10 cellular contexts compared by ENCODE assay signal in genomic region chr15:28106294-28107110, GRCh38. TPM values are rescaled to one million over a fixed set of nuclear protein-coding genes. Genes with fewer than 3 reads are reported as not detected.
DNase-seq lines count a peak whose midpoint lies in the region; ATAC-seq, FAIRE-seq and TF ChIP-seq lines count a peak whose summit lies in the region.
"Had no signal": no experiment of that assay in that cellular context is flagged by ENCODE, and none has a peak within 500 bp of the region (broad histone marks: within the 10 kb centered on the region; RNA-seq: fewer than 3 reads in every experiment).

No MANE protein-coding gene starts in this region.

- H3K36me3 ChIP-seq in astrocyte (ENCODE audit: insufficient read depth, low read length) (peaks cover 3% of the 10 kb centered on the region), spleen (peaks cover 0 to 10% (median 5%) of the 10 kb centered on the region in 6 donors)

- TF ChIP-seq CTCF in astrocyte (IDR thresholded peaks at IDR 0.05; ENCODE audit: insufficient read depth, low read depth, low read length) (no peak), spleen (IDR thresholded peaks at IDR 0.05 in 8 of 11, conservative IDR thresholded peaks at IDR 0.05 in 3 of 11) (no peak)

- peak overlapping the region; percentile 72 for H3K4me3 Mint-ChIP-seq in activated CD4-positive, alpha-beta T cell treated with anti-CD3 and anti-CD28 coated beads, Interleukin-2, amount 10 ng/mL, durations not matched to agents 24 days and 14 days
- no peak overlapping the region for H3K4me3 Mint-ChIP-seq in astrocyte (ENCODE audit: unreplicated experiment)

- H4K20me1 ChIP-seq in astrocyte (ENCODE audit: insufficient read depth, low read length) = no peaks in the 10 kb centered on the region

- peak overlapping the region; percentile 63 for H3K9ac ChIP-seq in astrocyte (ENCODE audit: low read length)

- H3K27ac ChIP-seq in astrocyte (ENCODE audit: low read depth, low read length) = no peak overlapping the region
- peak overlapping the region in 2 of 8 donors; percentile 2 to 18 for H3K27ac ChIP-seq in spleen
- H3K27ac ChIP-seq: VCaP had no signal

- peak overlapping the region; percentile 71 for H3K4me3 ChIP-seq in astrocyte (ENCODE audit: insufficient read depth, low read depth, low read length)
- H3K4me3 ChIP-seq in iPS-18c (ENCODE audit: insufficient read depth, low read depth, low read length) = peak overlapping the region; percentile 59
- H3K4me3 ChIP-seq in spleen = peak overlapping the region; percentile 23 to 72 (median 51)

- peaks cover 7% of the 10 kb centered on the region for H3K4me1 ChIP-seq in astrocyte (ENCODE audit: insufficient read depth, low read length)
- H3K4me1 ChIP-seq in spleen = peaks cover 5 to 22% (median 18%) of the 10 kb centered on the region in 6 donors

- TF ChIP-seq POLR2A in spleen (IDR thresholded peaks at IDR 0.05) (no peak), H54 (IDR thresholded peaks at IDR 0.05; ENCODE audit: low read depth, low read length) (no peak)

- H3K27me3 Mint-ChIP-seq in activated CD4-positive, alpha-beta T cell treated with anti-CD3 and anti-CD28 coated beads, Interleukin-2, amount 10 ng/mL, durations not matched to agents 24 days and 14 days = peaks cover 29% of the 10 kb centered on the region
- peaks cover 19% of the 10 kb centered on the region for H3K27me3 Mint-ChIP-seq in astrocyte (ENCODE audit: low read depth, unreplicated experiment)

- no peaks in the 10 kb centered on the region for H3K79me2 ChIP-seq in astrocyte (ENCODE audit: insufficient read depth, low read length)

- intact Hi-C loops in activated CD4-positive, alpha-beta T cell treated with anti-CD3 and anti-CD28 coated beads, Interleukin-2, amount 10 ng/mL, durations not matched to agents 24 days and 14 days (cut with micrococcal nuclease) = no loop called here
- intact Hi-C loops in spleen (cut with DNase I; ENCODE audit: low total_unique reads) = no loop called here

- no peaks in the 10 kb centered on the region for H3K9me3 ChIP-seq in astrocyte (ENCODE audit: insufficient read depth, low read depth, low read length)
- no peaks in the 10 kb centered on the region for H3K9me3 ChIP-seq in iPS-18c (ENCODE audit: control insufficient read depth, insufficient read depth, low read length)
- H3K9me3 ChIP-seq in spleen = peaks cover 0 to 6% (median 0%) of the 10 kb centered on the region in 8 donors

- peak overlapping the region; percentile 98 for H3K4me2 ChIP-seq in astrocyte (ENCODE audit: low read length)

- peak overlapping the region; percentile 75 for H2AFZ ChIP-seq in astrocyte (ENCODE audit: low read depth, low read length)

- DNase-seq in activated CD4-positive, alpha-beta T cell treated with anti-CD3 and anti-CD28 coated beads, Interleukin-2, amount 10 ng/mL, durations not matched to agents 24 days and 14 days = peak; percentile 74
- no peak for DNase-seq in activated CD4-positive, alpha-beta T cell treated with anti-CD3 and anti-CD28 coated beads for 48 hours
- DNase-seq in astrocyte (ENCODE audit: low read depth) = no peak
- peak; percentile 81 for DNase-seq in spleen
- DNase-seq in H54 (ENCODE audit: insufficient read length, low spot score) = no peak

- FAIRE-seq in astrocyte (lab: Jason Lieb, UNC) (no peak), H54 (lab: Jason Lieb, UNC) (no peak)

- H3K4me1 Mint-ChIP-seq in activated CD4-positive, alpha-beta T cell treated with anti-CD3 and anti-CD28 coated beads, Interleukin-2, amount 10 ng/mL, durations not matched to agents 24 days and 14 days = peaks cover 7% of the 10 kb centered on the region
- no peaks in the 10 kb centered on the region for H3K4me1 Mint-ChIP-seq in astrocyte (ENCODE audit: low read depth, unreplicated experiment)

- H3K9me3 Mint-ChIP-seq in activated CD4-positive, alpha-beta T cell treated with anti-CD3 and anti-CD28 coated beads, Interleukin-2, amount 10 ng/mL, durations not matched to agents 24 days and 14 days = no peaks in the 10 kb centered on the region
- H3K9me3 Mint-ChIP-seq in astrocyte (ENCODE audit: unreplicated experiment) = no peaks in the 10 kb centered on the region

- peaks cover 3% of the 10 kb centered on the region for H3K36me3 Mint-ChIP-seq in activated CD4-positive, alpha-beta T cell treated with anti-CD3 and anti-CD28 coated beads, Interleukin-2, amount 10 ng/mL, durations not matched to agents 24 days and 14 days (ENCODE audit: low read depth)
- H3K36me3 Mint-ChIP-seq in astrocyte (ENCODE audit: low read depth, unreplicated experiment) = peaks cover 3% of the 10 kb centered on the region

- H3K27ac Mint-ChIP-seq in activated CD4-positive, alpha-beta T cell treated with anti-CD3 and anti-CD28 coated beads, Interleukin-2, amount 10 ng/mL, durations not matched to agents 24 days and 14 days = no peak overlapping the region
- no peak overlapping the region for H3K27ac Mint-ChIP-seq in astrocyte (ENCODE audit: unreplicated experiment)

- ATAC-seq in HG03097 (IDR thresholded peaks at IDR 0.05; ENCODE audit: low FRiP score, unreplicated experiment) (no peak), GM18502 (IDR thresholded peaks at IDR 0.05; ENCODE audit: poor library complexity, unreplicated experiment) (no peak)

- 5 to 29% (median 8%) methylated on average over 10 to 81 of the region's 81 CpGs for WGBS in spleen, 5 donors

- H3K27me3 ChIP-seq in astrocyte (ENCODE audit: insufficient read depth, low read length) (no peaks in the 10 kb centered on the region), spleen (replicated peaks in 1 of 7) (peaks cover 0 to 61% (median 21%) of the 10 kb centered on the region in 7 donors)

RNA-seq across cellular contexts. Expression of gene OCA2, which starts 7.4 kb away (rescaled TPM):
- total RNA-seq in activated CD4-positive, alpha-beta T cell treated with anti-CD3 and anti-CD28 coated beads, Interleukin-2, amount 10 ng/mL, durations not matched to agents 24 days and 14 days = not detected in 2 replicates
- total RNA-seq in astrocyte = 2.4 and 2.9 TPM in 2 replicates
- 1 to 10 TPM in 4 of 7 donors, under 1 TPM in 3; 0.39 to 3.0 (median 1.0) TPM for total RNA-seq in spleen
- 1 to 10 TPM in 1 of 3 donors, under 1 TPM in 2; 0.86 to 1.2 (median 1.00) TPM for polyA plus RNA-seq in spleen
- total RNA-seq: Daoy had no signal

Comparison
In these comparisons a context has a peak if more than half of its experiments do, and no peak if none do; other contexts are left out.
1. DNase-seq: peak in activated CD4-positive, alpha-beta T cell treated with anti-CD3 and anti-CD28 coated beads, Interleukin-2, amount 10 ng/mL, durations not matched to agents 24 days and 14 days (single experiment) and spleen (single experiment); none in activated CD4-positive, alpha-beta T cell treated with anti-CD3 and anti-CD28 coated beads for 48 hours (single experiment), astrocyte (single experiment) and H54 (single experiment).
2. Peak in every context shown above with its lines, with median percentiles within 50 percentile points of each other: H3K4me3 ChIP-seq.